In genomic region chr1:170707959-170708666, GRCh38 we compare ENCODE assay signal across 10 cellular contexts. TPM values are rescaled to one million over a fixed set of nuclear protein-coding genes. Genes with fewer than 3 reads are reported as not detected.
DNase-seq lines count a peak whose midpoint lies in the region; ATAC-seq, FAIRE-seq and TF ChIP-seq lines count a peak whose summit lies in the region.
"Had no signal": no experiment of that assay in that cellular context is flagged by ENCODE, and none has a peak within 500 bp of the region (broad histone marks: within the 10 kb centered on the region; RNA-seq: fewer than 3 reads in every experiment).

No MANE protein-coding gene starts in this region.

- no peaks in the 10 kb centered on the region for H3K9me3 Mint-ChIP-seq in CD4-positive, alpha-beta T cell

- H3K27ac ChIP-seq in fibroblast of lung (ENCODE audit: insufficient read depth, low read length) = peak overlapping the region; percentile 85
- no peak overlapping the region for H3K27ac ChIP-seq in CD4-positive, alpha-beta T cell (ENCODE audit: low read depth, low read length)

- POLR2A ChIA-PET in GM10248 (lab: Yijun Ruan, JAX) = no interaction called here
- POLR2A ChIA-PET in CD4-positive, alpha-beta T cell (lab: Charles Lee) = no interaction called here

- CTCF ChIA-PET in GM10248 (lab: Yijun Ruan, JAX) = interaction anchor here (1.2 to 1.4 kb wide), 2 partner anchors 10 to 223 kb away, joined by 3 read pairs; no protein-coding TSS in a partner anchor
- CTCF ChIA-PET in CD4-positive, alpha-beta T cell (lab: Charles Lee) = no interaction called here

- no peak overlapping the region for H3K9ac ChIP-seq in fibroblast of lung (ENCODE audit: insufficient read depth, low read length)

- no peak for ATAC-seq in HG02678 (IDR thresholded peaks at IDR 0.05; ENCODE audit: unreplicated experiment)
- ATAC-seq in CD4-positive, alpha-beta T cell (ENCODE audit: poor library complexity) = no peak

- peaks cover 1% of the 10 kb centered on the region for H3K36me3 ChIP-seq in fibroblast of lung (ENCODE audit: control insufficient read depth, insufficient read depth, low read length)

- no peak overlapping the region for H3K4me3 Mint-ChIP-seq in CD4-positive, alpha-beta T cell
- H3K4me3 Mint-ChIP-seq: activated naive CD8-positive, alpha-beta T cell had no signal

- H2AFZ ChIP-seq in fibroblast of lung (ENCODE audit: low read length) = no peak overlapping the region

- no peaks in the 10 kb centered on the region for H3K27me3 Mint-ChIP-seq in CD4-positive, alpha-beta T cell

- H3K4me1 ChIP-seq in fibroblast of lung (ENCODE audit: control insufficient read depth, extremely low read depth, insufficient read depth, low read length) = peaks cover 22% of the 10 kb centered on the region

- FAIRE-seq in RCC 7860 (lab: Jason Lieb, UNC) = peak; percentile 98

- H3K27ac Mint-ChIP-seq in CD4-positive, alpha-beta T cell = no peak overlapping the region
- H3K27ac Mint-ChIP-seq: activated naive CD8-positive, alpha-beta T cell had no signal

- H3K9me3 ChIP-seq in fibroblast of lung (ENCODE audit: control insufficient read depth, insufficient read depth, low read depth, low read length) = no peaks in the 10 kb centered on the region
- H3K9me3 ChIP-seq in CD4-positive, alpha-beta T cell (ENCODE audit: control insufficient read depth, low read length) = no peaks in the 10 kb centered on the region

- peaks cover 63% of the 10 kb centered on the region for H3K79me2 ChIP-seq in fibroblast of lung (ENCODE audit: control insufficient read depth, insufficient read depth, low read length)

- H3K4me2 ChIP-seq in fibroblast of lung (ENCODE audit: extremely low read depth, insufficient read depth, low read length) = peak overlapping the region; percentile 70

- H3K36me3 Mint-ChIP-seq in CD4-positive, alpha-beta T cell (ENCODE audit: low read depth) = no peaks in the 10 kb centered on the region
- H3K36me3 Mint-ChIP-seq: activated naive CD8-positive, alpha-beta T cell had no signal

- no peaks in the 10 kb centered on the region for H3K4me1 Mint-ChIP-seq in CD4-positive, alpha-beta T cell (ENCODE audit: low read depth)

- no peaks in the 10 kb centered on the region for H3K27me3 ChIP-seq in fibroblast of lung (ENCODE audit: control insufficient read depth, insufficient read depth, low read length)
- no peaks in the 10 kb centered on the region for H3K27me3 ChIP-seq in CD4-positive, alpha-beta T cell (ENCODE audit: control insufficient read depth, insufficient read depth, low read length)

- no peak overlapping the region for H3K4me3 ChIP-seq in fibroblast of lung (replicated peaks in 1 of 4; ENCODE audit: control extremely low read depth in 1 of 4, insufficient read depth in 1 of 4, low read depth in 3 of 4, low read length in 4 of 4)

- H4K20me1 ChIP-seq in fibroblast of lung (ENCODE audit: control insufficient read depth, extremely low read depth, insufficient read depth, low read length) = no peaks in the 10 kb centered on the region

- TF ChIP-seq CTCF in fibroblast of lung (conservative IDR thresholded peaks at IDR 0.05 in 1 of 2, IDR thresholded peaks at IDR 0.05 in 1 of 2; ENCODE audit: low read depth in 1 of 2, low read length in 2 of 2) (no peak), GM10248 (IDR thresholded peaks at IDR 0.05; ENCODE audit: control extremely low read depth, extremely low read depth, low read depth, missing control alignments) (no peak)
- TF ChIP-seq CTCF in CD4-positive, alpha-beta T cell (IDR thresholded peaks at IDR 0.05) = no peak

- DNase-seq in EL (peak; percentile 96), RCC 7860 (ENCODE audit: low spot score) (peak; percentile 88), fibroblast of lung (ENCODE audit: low read depth in 2 of 2) (peak; percentile 95 to 99), pulmonary artery endothelial cell (ENCODE audit: low read depth, low spot score) (peak; percentile 77), GM10248 (ENCODE audit: extremely low spot score) (no peak), mucosa of gallbladder (ENCODE audit: low spot score) (no peak)
- DNase-seq in CD4-positive, alpha-beta T cell = no peak
- DNase-seq: SHP77 had no signal

- intact Hi-C loops in CD4-positive, alpha-beta T cell (cut with DNase I, micrococcal nuclease) = no loop called here

RNA-seq across cellular contexts. Expression of gene PRRX1, which starts 44.2 kb away (rescaled TPM):
- 121 and 128 TPM in 2 replicates for total RNA-seq in fibroblast of lung
- polyA plus RNA-seq in fibroblast of lung = 264 and 349 TPM in 2 replicates
- polyA plus RNA-seq in fibroblast of lung (2012) = 139 and 195 TPM in 2 replicates
- polyA minus RNA-seq in fibroblast of lung (ENCODE audit: low replicate concordance) = 307 and 347 TPM in 2 replicates
- total RNA-seq in pulmonary artery endothelial cell = 1.3 and 2.2 TPM in 2 replicates
- total RNA-seq in mucosa of gallbladder = 12.5 TPM
- not detected for total RNA-seq in CD4-positive, alpha-beta T cell

Comparison
In these comparisons a context has a peak if more than half of its experiments do, and no peak if none do; other contexts are left out.
1. DNase-seq: peak in EL (single experiment), RCC 7860 (single experiment), fibroblast of lung (2 of 2) and pulmonary artery endothelial cell (single experiment); none in GM10248 (single experiment), mucosa of gallbladder (single experiment) and CD4-positive, alpha-beta T cell (0 of 10).